10 cellular contexts compared by ENCODE assay signal in genomic region chr1:27572679-27573426, GRCh38. TPM values are rescaled to one million over a fixed set of nuclear protein-coding genes. Genes with fewer than 3 reads are reported as not detected.
A peak's percentile ranks its signal among the peaks of the same experiment; 100 is the strongest.
DNase-seq lines count a peak whose midpoint lies in the region; ATAC-seq, FAIRE-seq and TF ChIP-seq lines count a peak whose summit lies in the region.
"Had no signal": no experiment of that assay in that cellular context is flagged by ENCODE, and none has a peak within 500 bp of the region (broad histone marks: within the 10 kb centered on the region; RNA-seq: fewer than 3 reads in every experiment).

No MANE protein-coding gene starts in this region.

- H3K9me2 ChIP-seq in GM23338 (ENCODE audit: insufficient read depth), result no peaks in the 10 kb centered on the region

- TF ChIP-seq CTCF in GM23338 (conservative IDR thresholded peaks at IDR 0.05; ENCODE audit: low read depth in 2 of 2), result no peak
- no peak for TF ChIP-seq CTCF in astrocyte (IDR thresholded peaks at IDR 0.05; ENCODE audit: insufficient read depth, low read depth, low read length)
- no peak for TF ChIP-seq CTCF in keratinocyte (optimal IDR thresholded peaks at IDR 0.05 in 1 of 3, IDR thresholded peaks at IDR 0.05 in 1 of 3, conservative IDR thresholded peaks at IDR 0.05 in 1 of 3; ENCODE audit: extremely low read depth in 1 of 3, insufficient read depth in 2 of 3, low read length in 3 of 3)
- TF ChIP-seq CTCF in spleen (IDR thresholded peaks at IDR 0.05 in 8 of 11, conservative IDR thresholded peaks at IDR 0.05 in 3 of 11), result no peak

- dilution Hi-C loops in keratinocyte (cut with MboI; ENCODE audit: extremely low pct_ligation_motif_present, low sequenced_read_pairs), result no loop called here

- H3K4me1 ChIP-seq in GM23338 (ENCODE audit: insufficient read depth), result peaks cover 66% of the 10 kb centered on the region
- H3K4me1 ChIP-seq in astrocyte (ENCODE audit: insufficient read depth, low read length), result peaks cover 63% of the 10 kb centered on the region
- H3K4me1 ChIP-seq in keratinocyte (ENCODE audit: control insufficient read depth, extremely low read depth, insufficient read depth, low read length), result peaks cover 66% of the 10 kb centered on the region
- peaks cover 58 to 100% (median 90%) of the 10 kb centered on the region in 6 donors for H3K4me1 ChIP-seq in spleen

- H4K20me1 ChIP-seq in GM23338 (replicated peaks; ENCODE audit: insufficient read depth), result peaks cover 7% of the 10 kb centered on the region
- peaks cover 86% of the 10 kb centered on the region for H4K20me1 ChIP-seq in astrocyte (ENCODE audit: insufficient read depth, low read length)
- H4K20me1 ChIP-seq in keratinocyte (ENCODE audit: control insufficient read depth, extremely low read depth, insufficient read depth, low read length), result no peaks in the 10 kb centered on the region

- peaks cover 75% of the 10 kb centered on the region for H3K4me1 Mint-ChIP-seq in GM23338
- H3K4me1 Mint-ChIP-seq in astrocyte (ENCODE audit: low read depth, unreplicated experiment), result peaks cover 67% of the 10 kb centered on the region
- peaks cover 20% of the 10 kb centered on the region for H3K4me1 Mint-ChIP-seq in activated CD4-positive, alpha-beta T cell treated with anti-CD3 and anti-CD28 coated beads, Interleukin-2, amount 10 ng/mL, durations not matched to agents 7 days and 5 days

- H3K27ac Mint-ChIP-seq in GM23338 (peak overlapping the region; percentile 74), astrocyte (ENCODE audit: unreplicated experiment) (peak overlapping the region; percentile 55)
- H3K27ac Mint-ChIP-seq in activated CD4-positive, alpha-beta T cell treated with anti-CD3 and anti-CD28 coated beads, Interleukin-2, amount 10 ng/mL, durations not matched to agents 7 days and 5 days, result no peak overlapping the region

- CTCF ChIA-PET in activated CD4-positive, alpha-beta T cell treated with anti-CD3 and anti-CD28 coated beads, Interleukin-2, amount 10 ng/mL, durations not matched to agents 7 days and 5 days (lab: Charles Lee), result interaction anchor here (1.2 to 2.4 kb wide), 3 partner anchors 16 to 49 kb away, joined by 3 to 11 read pairs (median 5); no protein-coding TSS in a partner anchor

- H3K9me3 ChIP-seq in astrocyte (ENCODE audit: insufficient read depth, low read depth, low read length) (no peaks in the 10 kb centered on the region), keratinocyte (ENCODE audit: control insufficient read depth, low read depth, low read length) (no peaks in the 10 kb centered on the region), spleen (no peaks in the 10 kb centered on the region)
- H3K9me3 ChIP-seq: neutrophil had no signal

- H3F3A ChIP-seq in GM23338 (replicated peaks; ENCODE audit: low read depth), result peaks cover 68% of the 10 kb centered on the region

- POLR2A ChIA-PET in activated CD4-positive, alpha-beta T cell treated with anti-CD3 and anti-CD28 coated beads, Interleukin-2, amount 10 ng/mL, durations not matched to agents 7 days and 5 days (lab: Charles Lee), result no interaction called here

- peaks cover 27% of the 10 kb centered on the region for H3K79me2 ChIP-seq in GM23338 (replicated peaks; ENCODE audit: insufficient read depth)
- peaks cover 71% of the 10 kb centered on the region for H3K79me2 ChIP-seq in astrocyte (ENCODE audit: insufficient read depth, low read length)
- peaks cover 40% of the 10 kb centered on the region for H3K79me2 ChIP-seq in keratinocyte (ENCODE audit: control insufficient read depth, insufficient read depth, low read length)

- FAIRE-seq in astrocyte (lab: Jason Lieb, UNC) (no peak), keratinocyte (lab: Jason Lieb, UNC) (peak; percentile 39)

- no peaks in the 10 kb centered on the region for H3K36me3 Mint-ChIP-seq in GM23338 (ENCODE audit: low read depth)
- H3K36me3 Mint-ChIP-seq in astrocyte (ENCODE audit: low read depth, unreplicated experiment), result peaks cover 4% of the 10 kb centered on the region
- no peaks in the 10 kb centered on the region for H3K36me3 Mint-ChIP-seq in activated CD4-positive, alpha-beta T cell treated with anti-CD3 and anti-CD28 coated beads, Interleukin-2, amount 10 ng/mL, durations not matched to agents 7 days and 5 days (ENCODE audit: low read depth)

- TF ChIP-seq POLR2A in spleen (IDR thresholded peaks at IDR 0.05), result no peak

- no peaks in the 10 kb centered on the region for H3K36me3 ChIP-seq in GM23338 (ENCODE audit: insufficient read depth)
- no peaks in the 10 kb centered on the region for H3K36me3 ChIP-seq in astrocyte (ENCODE audit: insufficient read depth, low read length)
- H3K36me3 ChIP-seq in keratinocyte (ENCODE audit: control insufficient read depth in 2 of 2, extremely low read depth in 1 of 2, insufficient read depth in 2 of 2, low read length in 2 of 2), result peaks cover 0 to 3% of the 10 kb centered on the region in 2 experiments
- H3K36me3 ChIP-seq in spleen, result no peaks in the 10 kb centered on the region
- H3K36me3 ChIP-seq: neutrophil had no signal

- DNase-seq in GM23338 (ENCODE audit: low spot score) (no peak), astrocyte (ENCODE audit: low read depth) (no peak), keratinocyte (ENCODE audit: low read depth, low spot score) (no peak), spleen (no peak), HuH-7.5 (ENCODE audit: low spot score) (no peak), T1000 (lab: John Stamatoyannopoulos, UW) (no peak)
- no peak for DNase-seq in activated CD4-positive, alpha-beta T cell treated with anti-CD3 and anti-CD28 coated beads, Interleukin-2, amount 10 ng/mL, durations not matched to agents 7 days and 5 days
- DNase-seq: NCI-H1105 had no signal

- H2AFZ ChIP-seq in GM23338, result no peak overlapping the region
- no peak overlapping the region for H2AFZ ChIP-seq in astrocyte (ENCODE audit: low read depth, low read length)
- H2AFZ ChIP-seq in keratinocyte (ENCODE audit: control insufficient read depth, low read length), result no peak overlapping the region

- H3K9me1 ChIP-seq in keratinocyte (ENCODE audit: control insufficient read depth, extremely low read depth, insufficient read depth, low read length), result no peaks in the 10 kb centered on the region

- H3K4me3 Mint-ChIP-seq in GM23338 (peak overlapping the region; percentile 69), astrocyte (ENCODE audit: unreplicated experiment) (peak overlapping the region; percentile 54)
- no peak overlapping the region for H3K4me3 Mint-ChIP-seq in activated CD4-positive, alpha-beta T cell treated with anti-CD3 and anti-CD28 coated beads, Interleukin-2, amount 10 ng/mL, durations not matched to agents 7 days and 5 days

- peak overlapping the region; percentile 23 for H3K9ac ChIP-seq in astrocyte (ENCODE audit: low read length)
- H3K9ac ChIP-seq in keratinocyte (ENCODE audit: control insufficient read depth, extremely low read depth, insufficient read depth, low read length), result peak overlapping the region; percentile 13

- intact Hi-C loops in spleen (cut with DNase I; ENCODE audit: low total_unique reads), result no loop called here

- H3K4me2 ChIP-seq in GM23338, result peak overlapping the region; percentile 92
- peak overlapping the region; percentile 39 for H3K4me2 ChIP-seq in astrocyte (ENCODE audit: low read length)
- no peak overlapping the region for H3K4me2 ChIP-seq in keratinocyte (ENCODE audit: control insufficient read depth, extremely low read depth, insufficient read depth, low read depth, low read length)

- H3K27me3 ChIP-seq in GM23338 (ENCODE audit: insufficient read depth) (no peaks in the 10 kb centered on the region), astrocyte (ENCODE audit: insufficient read depth, low read length) (no peaks in the 10 kb centered on the region), keratinocyte (ENCODE audit: control insufficient read depth, extremely low read depth, insufficient read depth, low read length) (no peaks in the 10 kb centered on the region), spleen (replicated peaks in 1 of 7) (peaks cover 0 to 15% (median 0%) of the 10 kb centered on the region in 7 donors)

- peak overlapping the region; percentile 98; the same call in 1 of the 2 replicates for H3K27ac ChIP-seq in GM23338 (ENCODE audit: low read depth)
- no peak overlapping the region for H3K27ac ChIP-seq in astrocyte (ENCODE audit: low read depth, low read length)
- H3K27ac ChIP-seq in keratinocyte (ENCODE audit: control insufficient read depth, insufficient read depth, low read length), result peak overlapping the region; percentile 7
- H3K27ac ChIP-seq in spleen, result peak overlapping the region; percentile 8 to 96 (median 84)
- H3K27ac ChIP-seq: neutrophil had no signal

- WGBS in spleen, 5 donors, result 46 to 78% (median 63%) methylated on average over 14 of the region's 14 CpGs

- H3K27me3 Mint-ChIP-seq in GM23338 (ENCODE audit: insufficient read depth, low read depth, poor library complexity) (peaks cover 13% of the 10 kb centered on the region), astrocyte (ENCODE audit: low read depth, unreplicated experiment) (no peaks in the 10 kb centered on the region)
- H3K27me3 Mint-ChIP-seq in activated CD4-positive, alpha-beta T cell treated with anti-CD3 and anti-CD28 coated beads, Interleukin-2, amount 10 ng/mL, durations not matched to agents 7 days and 5 days, result peaks cover 20% of the 10 kb centered on the region

- H3K9me3 Mint-ChIP-seq in GM23338, result no peaks in the 10 kb centered on the region; the same call in 2 of the 3 replicates
- no peaks in the 10 kb centered on the region for H3K9me3 Mint-ChIP-seq in astrocyte (ENCODE audit: unreplicated experiment)
- no peaks in the 10 kb centered on the region for H3K9me3 Mint-ChIP-seq in activated CD4-positive, alpha-beta T cell treated with anti-CD3 and anti-CD28 coated beads, Interleukin-2, amount 10 ng/mL, durations not matched to agents 7 days and 5 days

- ATAC-seq in GM23338 (no peak), GM18519 (IDR thresholded peaks at IDR 0.05; ENCODE audit: low FRiP score, unreplicated experiment) (no peak)

- H3K4me3 ChIP-seq in GM23338, result peak overlapping the region; percentile 54; the same call in 1 of the 2 replicates
- H3K4me3 ChIP-seq in astrocyte (ENCODE audit: insufficient read depth, low read depth, low read length), result no peak overlapping the region
- H3K4me3 ChIP-seq in keratinocyte (ENCODE audit: control insufficient read depth in 2 of 3, extremely low read depth in 1 of 3, insufficient read depth in 2 of 3, low read depth in 1 of 3, low read length in 3 of 3), result no peak overlapping the region
- H3K4me3 ChIP-seq in spleen, result no peak overlapping the region

RNA-seq across cellular contexts. Expression of gene AHDC1, which starts 31.1 kb away (rescaled TPM):
- total RNA-seq in GM23338 (2014; rRNA removed; shearing (Covaris generic)), result 19.1 and 22.2 TPM in 2 replicates
- polyA plus RNA-seq in GM23338 (2016; fragmentation: Nextera tagmentation; extraction: Ambion mirVana), result 6.8 and 8.3 TPM in 2 replicates
- 74.0 and 75.7 TPM in 2 replicates for total RNA-seq in astrocyte
- 3.9 to 4.2 TPM (median 4.1 TPM) in 3 replicates for polyA plus RNA-seq in keratinocyte
- 7.2 TPM for polyA plus RNA-seq in keratinocyte (2011; ENCODE audit: low read depth)
- polyA plus RNA-seq in keratinocyte (2011; cell fraction: cytosol; rRNA removed), result 3.6 and 5.3 TPM in 2 replicates
- 24.5 and 32.9 TPM in 2 replicates for polyA plus RNA-seq in keratinocyte (2011; cell fraction: nucleus; rRNA removed)
- 13.6 and 18.7 TPM in 2 replicates for polyA plus RNA-seq in keratinocyte (2012; ENCODE audit: low replicate concordance)
- 7.9 to 15.7 TPM (median 10.4 TPM) in 3 replicates for polyA minus RNA-seq in keratinocyte
- 8.8 TPM for polyA minus RNA-seq in keratinocyte (2011; cell fraction: cytosol; rRNA and poly(A)+ RNA removed)
- polyA minus RNA-seq in keratinocyte (2011; cell fraction: nucleus; rRNA and poly(A)+ RNA removed), result 19.1 and 26.2 TPM in 2 replicates
- 100 to 1,000 TPM in 1 of 7 donors, 10 to 100 TPM in 6; 35.1 to 104 (median 54.6) TPM for total RNA-seq in spleen
- 10 to 100 TPM in 1 of 3 donors, 1 to 10 TPM in 2; 3.2 to 24.2 (median 4.3) TPM for polyA plus RNA-seq in spleen
- 10 to 100 TPM; 15.3 to 19.3 TPM for total RNA-seq in activated CD4-positive, alpha-beta T cell treated with anti-CD3 and anti-CD28 coated beads, Interleukin-2, amount 10 ng/mL, durations not matched to agents 7 days and 5 days
